1 cellular context compared by ENCODE assay signal in genomic region chr11:12085371-12086251, GRCh38.
TF ChIP-seq lines count a peak whose summit lies in the region.

No MANE protein-coding gene starts in this region.

TF ChIP-seq in liver, 16 proteins besides CTCF, POLR2A, EP300 and RAD21 (continued from another document):
- no peak for TF ChIP-seq FOXA1 (IDR thresholded peaks at IDR 0.05)
- TF ChIP-seq HNF4A (conservative IDR thresholded peaks at IDR 0.05), result peak; percentile 69 to 82
- no peak for TF ChIP-seq ZBTB33 (IDR thresholded peaks at IDR 0.05)
- TF ChIP-seq JUND (IDR thresholded peaks at IDR 0.05), result peak in 1 of 2 donors; percentile 33
TF ChIP-seq in liver: peak in this region for 7.
